Comparison of ENCODE assay signal across 35 cellular contexts in genomic region chr6:56328366-56328765, GRCh38.
"Had no signal": no experiment of that assay in that cellular context is flagged by ENCODE, and none has a peak within 500 bp of the region (broad histone marks: within the 10 kb centered on the region; RNA-seq: fewer than 3 reads in every experiment).

No MANE protein-coding gene starts in this region.

- DNase-seq: activated B cell treated with CpG ODN at 0.5 μM for 24 hours; activated CD4-positive, alpha-beta memory T cell treated with anti-CD3 and anti-CD28 coated beads for 36 hours; activated CD4-positive, alpha-beta T cell treated with anti-CD3 and anti-CD28 coated beads for 4 hours; activated CD4-positive, alpha-beta T cell treated with anti-CD3 and anti-CD28 coated beads, Interleukin-2, amount 50 U/mL, for 1 hour; activated CD4-positive, CD25-positive, alpha-beta regulatory T cell treated with anti-CD3 and anti-CD28 coated beads, Interleukin-2, amount 50 U/mL, for 72 hours; activated CD8-positive, alpha-beta memory T cell treated with anti-CD3 and anti-CD28 coated beads, Interleukin-2, amount 50 U/mL, for 4 hours; activated effector memory CD4-positive, alpha-beta T cell treated with anti-CD3 and anti-CD28 coated beads, Interleukin-2, amount 50 U/mL, for 16 hours; activated naive CD4-positive, alpha-beta T cell; activated naive CD4-positive, alpha-beta T cell treated with anti-CD3 and anti-CD28 coated beads, Interleukin-2, amount 50 U/mL, for 16 hours; activated naive CD8-positive, alpha-beta T cell treated with anti-CD3 and anti-CD28 coated beads for 36 hours; activated T-cell treated with anti-CD3 and anti-CD28 coated beads for 4 hours; activated T-cell treated with anti-CD3 and anti-CD28 coated beads, Interleukin-2, amount 50 U/mL, for 48 hours; amniotic stem cell; aorta; body of pancreas; MM.1S; MV-4-11; NCI-H1092; NCI-H1436 treated with DMSO at 0.1 percent for 48 hours; NCI-H1694 treated with DMSO at 0.1 percent for 48 hours; NCI-H2029; NCI-H345; NCI-H524 treated with DMSO at 0.1 percent for 48 hours; Peyer's patch; RPMI8226; SHP77 treated with DMSO at 0.1 percent for 48 hours; SW 1271; T-helper 1 cell; T-helper 2 cell; T-helper 9 cell had no signal

- H3K36me3 ChIP-seq: breast epithelium, Peyer's patch, SJSA1 had no signal

- H3K4me1 ChIP-seq: body of pancreas, breast epithelium, Peyer's patch, SJSA1 had no signal

- H3K9me3 Mint-ChIP-seq: activated B cell treated with CpG ODN at 0.5 μM for 24 hours; activated CD4-positive, alpha-beta memory T cell treated with anti-CD3 and anti-CD28 coated beads for 36 hours; activated naive CD8-positive, alpha-beta T cell treated with anti-CD3 and anti-CD28 coated beads for 36 hours; activated T-helper 17 cell treated with anti-CD3 and anti-CD28 coated beads, Interleukin-2, amount 50 U/mL, for 72 hours had no signal

- H3K36me3 Mint-ChIP-seq: activated CD4-positive, alpha-beta memory T cell treated with anti-CD3 and anti-CD28 coated beads for 36 hours; activated naive CD8-positive, alpha-beta T cell treated with anti-CD3 and anti-CD28 coated beads for 36 hours had no signal

- H3K9me3 ChIP-seq: body of pancreas, breast epithelium, Peyer's patch, SJSA1 had no signal

- H3K9ac ChIP-seq: KMS-11 had no signal

- H3K4me1 Mint-ChIP-seq: activated B cell treated with CpG ODN at 0.5 μM for 24 hours; activated naive CD8-positive, alpha-beta T cell treated with anti-CD3 and anti-CD28 coated beads for 36 hours; activated T-helper 17 cell treated with anti-CD3 and anti-CD28 coated beads, Interleukin-2, amount 50 U/mL, for 72 hours had no signal

- H3K27ac Mint-ChIP-seq: activated B cell treated with CpG ODN at 0.5 μM for 24 hours; activated CD4-positive, alpha-beta memory T cell treated with anti-CD3 and anti-CD28 coated beads for 36 hours; activated naive CD8-positive, alpha-beta T cell treated with anti-CD3 and anti-CD28 coated beads for 36 hours; activated T-helper 17 cell treated with anti-CD3 and anti-CD28 coated beads, Interleukin-2, amount 50 U/mL, for 72 hours had no signal

- H3K27me3 Mint-ChIP-seq: activated B cell treated with CpG ODN at 0.5 μM for 24 hours had no signal

- H3K4me3 Mint-ChIP-seq: activated B cell treated with CpG ODN at 0.5 μM for 24 hours; activated CD4-positive, alpha-beta memory T cell treated with anti-CD3 and anti-CD28 coated beads for 36 hours; activated naive CD8-positive, alpha-beta T cell treated with anti-CD3 and anti-CD28 coated beads for 36 hours; activated T-helper 17 cell treated with anti-CD3 and anti-CD28 coated beads, Interleukin-2, amount 50 U/mL, for 72 hours had no signal

- H3K4me3 ChIP-seq: body of pancreas, breast epithelium, Peyer's patch, SJSA1 had no signal

- ATAC-seq: activated T-helper 17 cell treated with anti-CD3 and anti-CD28 coated beads, Interleukin-2, amount 50 U/mL, for 72 hours; body of pancreas had no signal

- H3K4me2 ChIP-seq: KMS-11 had no signal

- H3K27me3 ChIP-seq: body of pancreas, breast epithelium, Peyer's patch, SJSA1 had no signal

- H3K27ac ChIP-seq: body of pancreas, breast epithelium, KMS-11, Peyer's patch, SJSA1, VCaP had no signal
